ENCODE assay signal across 16 cellular contexts in the genomic region with DNA sequence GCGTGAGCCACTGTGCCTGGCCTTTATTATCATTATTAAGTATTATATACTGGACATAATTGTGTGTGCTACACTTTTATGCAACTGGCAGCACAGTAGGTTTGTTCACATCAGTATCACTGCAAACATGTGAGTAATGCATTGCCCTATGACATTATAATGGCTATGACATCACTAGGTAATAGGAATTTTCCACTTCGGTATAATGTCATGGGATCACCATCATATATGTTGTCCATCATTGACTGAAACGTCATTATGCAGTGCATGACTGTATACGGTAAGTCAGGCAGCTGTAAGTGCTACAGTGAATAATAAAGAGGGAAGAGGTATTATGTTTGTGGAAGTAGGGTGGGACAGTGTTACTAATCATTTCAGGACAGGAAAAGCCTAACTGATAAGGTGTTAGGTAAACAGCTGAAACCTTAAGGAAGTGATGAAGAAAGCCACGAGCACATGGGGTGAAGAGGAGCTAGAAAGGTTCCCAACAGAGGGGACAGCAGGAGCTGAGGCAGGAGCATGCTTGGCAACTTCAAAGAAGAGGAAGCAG.
"Had no signal": no experiment of that assay in that cellular context is flagged by ENCODE, and none has a peak within 500 bp of the region (broad histone marks: within the 10 kb centered on the region; RNA-seq: fewer than 3 reads in every experiment).

No MANE protein-coding gene starts in this region.

- H3K27me3 ChIP-seq: heart left ventricle, neutrophil, sigmoid colon, testis, tibial nerve, upper lobe of right lung, vagina had no signal

- H3K9me3 ChIP-seq: heart left ventricle, neutrophil, sigmoid colon, testis, tibial nerve, upper lobe of right lung, vagina had no signal

- H3K4me1 ChIP-seq: heart left ventricle, sigmoid colon, testis, tibial nerve, upper lobe of right lung, vagina had no signal

- ATAC-seq: heart left ventricle; naive thymus-derived CD4-positive, alpha-beta T cell; stimulated activated naive B cell treated with anti-CD40 and anti-IgM and Interleukin-4, amounts not matched to agents 10 μg/mL and 1 μg/mL and 100 μg/mL, for 72 hours; stimulated activated naive CD8-positive, alpha-beta T cell treated with anti-CD3 and anti-CD28 coated beads, Interleukin-15, amount 100 ng/mL, for 72 hours; upper lobe of right lung had no signal

- H3K27ac ChIP-seq: coronary artery, heart left ventricle, neutrophil, sigmoid colon, skin epidermis, testis, tibial nerve, upper lobe of right lung, vagina had no signal

- DNase-seq: effector CD4-positive, alpha-beta T cell; heart left ventricle; hippocampal formation; naive thymus-derived CD4-positive, alpha-beta T cell; sigmoid colon; stimulated activated CD4-positive, alpha-beta T cell treated with anti-CD3 and anti-CD28 coated beads, Interleukin-2, amount 100 ng/mL, for 24 hours; stimulated activated CD4-positive, alpha-beta T cell treated with anti-CD3 and anti-CD28 coated beads, Interleukin-4, amount 100 ng/mL, for 4 hours; stimulated activated naive B cell treated with anti-CD40 and anti-IgM and Interleukin-4, amounts not matched to agents 10 μg/mL and 1 μg/mL and 100 μg/mL, for 72 hours; stimulated activated naive CD8-positive, alpha-beta T cell treated with anti-CD3 and anti-CD28 coated beads, Interleukin-15, amount 100 ng/mL, for 72 hours; testis; upper lobe of right lung had no signal

- H3K4me3 ChIP-seq: coronary artery, heart left ventricle, sigmoid colon, skin epidermis, testis, tibial nerve, upper lobe of right lung, vagina had no signal

- H3K36me3 ChIP-seq: heart left ventricle, neutrophil, sigmoid colon, tibial nerve, upper lobe of right lung, vagina had no signal
